In the genomic region with DNA sequence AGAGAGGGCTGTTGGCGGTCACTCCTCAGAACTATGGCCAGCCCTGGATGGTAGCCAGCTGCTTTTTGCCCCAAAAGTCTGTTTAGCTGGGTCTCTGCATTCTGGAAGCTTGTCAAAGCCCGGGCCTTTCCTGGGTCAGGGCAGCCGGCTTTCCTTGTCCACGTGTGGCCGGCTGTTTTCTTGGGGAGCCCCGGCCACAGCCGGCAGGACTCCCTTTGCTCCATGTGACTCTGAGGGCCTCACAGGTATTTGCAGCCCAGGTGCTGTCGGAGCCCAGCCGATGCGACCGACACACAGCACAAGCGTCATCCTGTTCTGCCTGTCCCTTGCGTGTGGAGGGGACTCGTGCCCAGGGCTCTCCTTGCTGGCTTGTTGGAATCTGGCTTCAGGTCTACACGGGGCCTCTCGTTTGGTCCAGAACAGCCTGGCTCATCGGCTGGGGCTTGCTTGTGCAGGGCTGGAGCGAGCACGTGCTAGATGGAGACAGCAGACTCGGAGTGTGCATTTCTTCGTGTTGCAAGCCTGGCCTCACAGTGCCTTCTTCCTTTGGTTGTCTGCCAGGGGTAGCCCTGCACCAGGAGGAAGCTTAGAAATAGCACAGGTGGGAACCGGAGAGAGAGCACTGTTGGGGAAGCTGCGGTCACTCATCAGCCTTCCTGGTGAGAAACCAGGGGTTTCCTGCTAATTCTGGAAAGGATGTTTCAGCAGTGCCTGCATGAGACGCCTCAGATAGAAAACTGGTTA, we compare ENCODE assay signal across 16 cellular contexts. TPM values are rescaled to one million over a fixed set of nuclear protein-coding genes. Genes with fewer than 3 reads are reported as not detected.
DNase-seq lines count a peak whose midpoint lies in the region; ATAC-seq and TF ChIP-seq lines count a peak whose summit lies in the region.
"Had no signal": no experiment of that assay in that cellular context is flagged by ENCODE, and none has a peak within 500 bp of the region (broad histone marks: within the 10 kb centered on the region; RNA-seq: fewer than 3 reads in every experiment).

No MANE protein-coding gene starts in this region.

- H3K18ac ChIP-seq in IMR-90 (ENCODE audit: low read depth, low read length): no peak overlapping the region

- no peaks in the 10 kb centered on the region for H4K20me1 ChIP-seq in IMR-90 (ENCODE audit: insufficient read depth, low read length)

- peak overlapping the region in 1 of 2 experiments; percentile 60; a peak in 1 of 4 replicates for H4K8ac ChIP-seq in IMR-90 (ENCODE audit: low read depth in 2 of 2, low read length in 2 of 2)

- no peak for DNase-seq in IMR-90
- DNase-seq in left lobe of liver (ENCODE audit: low spot score): peak; percentile 68
- peak in 24 of 49 donors; percentile 15 to 66 (median 34) for DNase-seq in substantia nigra (lab: John Stamatoyannopoulos, UW)
- DNase-seq in stimulated activated CD4-positive, alpha-beta T cell treated with anti-CD3 and anti-CD28 coated beads, Interleukin-15, amount 100 ng/mL, for 24 hours: no peak
- DNase-seq in NOMO-1 treated with DMSO at 0.1 percent for 48 hours (lab: John Stamatoyannopoulos, UW; ENCODE audit: unreplicated experiment): no peak
- DNase-seq: activated naive CD8-positive, alpha-beta T cell treated with anti-CD3 and anti-CD28 coated beads, Interleukin-2, amount 10 ng/mL, durations not matched to agents 7 days and 5 days; erythroblast; mesendoderm; NCI-H1092; NCI-H226; pancreas had no signal

- no peak overlapping the region for H3K23ac ChIP-seq in IMR-90 (ENCODE audit: low read depth, low read length)

- no peak overlapping the region for H3K14ac ChIP-seq in IMR-90 (replicated peaks; ENCODE audit: low read depth, low read length)

- H3K79me1 ChIP-seq in IMR-90 (ENCODE audit: low read depth in 1 of 2, low read length in 2 of 2): peaks cover 17 to 49% of the 10 kb centered on the region in 2 experiments

- intact Hi-C loops in IMR-90 (cut with micrococcal nuclease): no loop called here

- H3K9ac ChIP-seq in IMR-90 (ENCODE audit: low read depth, low read length): no peak overlapping the region

- 76% methylated on average over 22 of the region's 24 CpGs; no CpG with 5 or more reads in 1 of the 2 experiments for WGBS in IMR-90 (ENCODE audit: extremely low coverage in 2 of 2, insufficient read length in 1 of 2), 2 experiments

- peak overlapping the region; percentile 78; the same call in 1 of the 2 replicates for H3K4ac ChIP-seq in IMR-90 (ENCODE audit: low read depth, low read length)

- in situ Hi-C loops in IMR-90 (cut with MboI; ENCODE audit: low sequenced_read_pairs): no loop called here

- no peaks in the 10 kb centered on the region for H3K27me3 ChIP-seq in IMR-90 (ENCODE audit: control insufficient read depth, insufficient read depth, low read length)
- H3K27me3 ChIP-seq: pancreas had no signal

- no peak for TF ChIP-seq RAD21 in IMR-90 (IDR thresholded peaks at IDR 0.05; ENCODE audit: low read length)

- POLR2A ChIA-PET in IMR-90 (lab: Charles Lee; ENCODE audit: unreplicated experiment): no interaction called here

- H2AK9ac ChIP-seq in IMR-90 (replicated peaks; ENCODE audit: low read depth, low read length, poor library complexity): no peak overlapping the region

- H2AK5ac ChIP-seq in IMR-90 (ENCODE audit: low read depth, low read length): peak overlapping the region; percentile 27; the same call in 1 of the 2 replicates

- H3K9me3 ChIP-seq in IMR-90 (ENCODE audit: control insufficient read depth, insufficient read depth, low read length): peaks cover 7% of the 10 kb centered on the region
- H3K9me3 ChIP-seq: pancreas had no signal

- H3K9me1 ChIP-seq in IMR-90 (ENCODE audit: insufficient read depth, low read length): peaks cover 23% of the 10 kb centered on the region

- no TSS peak for BruUV-seq in IMR-90 (replicated peaks; lab: Mats Ljungman, UMichigan)

- no peak overlapping the region for H3K4me2 ChIP-seq in IMR-90 (ENCODE audit: low read depth, low read length)

- no peak overlapping the region for H2BK5ac ChIP-seq in IMR-90 (ENCODE audit: low read depth, low read length, poor library complexity, severe bottlenecking)

- no peak overlapping the region for H3K56ac ChIP-seq in IMR-90 (ENCODE audit: extremely low read depth, insufficient read depth, low read length)

- ATAC-seq in IMR-90 (ENCODE audit: low read depth) (no peak), left lobe of liver (peak; percentile 27), GM18505 (IDR thresholded peaks at IDR 0.05; ENCODE audit: unreplicated experiment) (no peak)
- ATAC-seq: activated CD4-positive, CD25-positive, alpha-beta regulatory T cell treated with anti-CD3 and anti-CD28 coated beads, Interleukin-2, amount 50 U/mL, for 24 hours; pancreas; SK-N-SH treated with all-trans-retinoic acid at 6 μM for 48 hours had no signal

- no peak overlapping the region for H2BK15ac ChIP-seq in IMR-90 (ENCODE audit: low read depth, low read length)

- H3K36me3 ChIP-seq in IMR-90 (ENCODE audit: control insufficient read depth, insufficient read depth, low read length): peaks cover 67% of the 10 kb centered on the region

- peaks cover 28% of the 10 kb centered on the region for H3K4me1 ChIP-seq in IMR-90 (ENCODE audit: control insufficient read depth, insufficient read depth, low read length)

- H2BK120ac ChIP-seq in IMR-90 (ENCODE audit: low read depth, low read length): 0 out of 2 replicates have a peak overlapping the region, but pooled peaks have one; percentile 21

- H2AFZ ChIP-seq in IMR-90 (replicated peaks; ENCODE audit: low read length, poor library complexity): no peak overlapping the region

- no peak overlapping the region for H3K27ac ChIP-seq in IMR-90 (ENCODE audit: insufficient read depth, low read length)
- peak overlapping the region; percentile 96 for H3K27ac ChIP-seq in VCaP
- peak overlapping the region; percentile 65 for H3K27ac ChIP-seq in substantia nigra (ENCODE audit: low read depth, low read length, poor library complexity, severe bottlenecking)
- H3K27ac ChIP-seq: pancreas had no signal

- TF ChIP-seq CTCF in IMR-90 (conservative IDR thresholded peaks at IDR 0.05; ENCODE audit: low read depth, low read length) (no peak), VCaP (conservative IDR thresholded peaks at IDR 0.05) (no peak)

- dilution Hi-C loops in IMR-90 (cut with HindIII; ENCODE audit: low sequenced_read_pairs, unreplicated experiment): no loop called here

- H4K91ac ChIP-seq in IMR-90 (ENCODE audit: insufficient read depth, low read depth, low read length): peak overlapping the region; percentile 51

- no peak overlapping the region for H4K5ac ChIP-seq in IMR-90 (ENCODE audit: low read depth, low read length)

- H3K4me3 ChIP-seq in IMR-90 (ENCODE audit: insufficient read depth, low read depth, low read length): no peak overlapping the region
- H3K4me3 ChIP-seq: pancreas had no signal

- peak overlapping the region; percentile 49; the same call in 1 of the 2 replicates for H2BK20ac ChIP-seq in IMR-90 (ENCODE audit: low read depth, low read length)

- CTCF ChIA-PET in IMR-90 (lab: Yijun Ruan, JAX): no interaction called here

- TF ChIP-seq POLR2A in IMR-90 (IDR thresholded peaks at IDR 0.05; ENCODE audit: low read depth, low read length) (no peak), GM18505 (IDR thresholded peaks at IDR 0.05; ENCODE audit: borderline replicate concordance, extremely low read depth, insufficient read depth, insufficient read length) (no peak)

TF ChIP-seq in IMR-90, 13 proteins besides CTCF, POLR2A, EP300 and RAD21:
- TF ChIP-seq CEBPB (IDR thresholded peaks at IDR 0.05; ENCODE audit: low read depth, low read length) (no peak), MAFK (IDR thresholded peaks at IDR 0.05; ENCODE audit: low read depth, low read length) (no peak), NFE2L2 (IDR thresholded peaks at IDR 0.05; ENCODE audit: low read depth, low read length) (no peak), RFX5 (IDR thresholded peaks at IDR 0.05; ENCODE audit: low read depth, low read length) (no peak), SMC3 (IDR thresholded peaks at IDR 0.05; ENCODE audit: low read depth, low read length) (no peak), RCOR1 (IDR thresholded peaks at IDR 0.05; ENCODE audit: insufficient replicate concordance, low read length) (no peak), MXI1 (IDR thresholded peaks at IDR 0.05; ENCODE audit: borderline replicate concordance, low read depth, low read length) (no peak), BHLHE40 (IDR thresholded peaks at IDR 0.05; ENCODE audit: low read depth, low read length) (no peak), CHD1 (IDR thresholded peaks at IDR 0.05; ENCODE audit: low read depth, low read length) (no peak), MAZ (IDR thresholded peaks at IDR 0.05; ENCODE audit: borderline replicate concordance, low read depth, low read length) (no peak), FOS (IDR thresholded peaks at IDR 0.05; ENCODE audit: low read depth, low read length) (no peak)
- TF ChIP-seq, protein P1, sequence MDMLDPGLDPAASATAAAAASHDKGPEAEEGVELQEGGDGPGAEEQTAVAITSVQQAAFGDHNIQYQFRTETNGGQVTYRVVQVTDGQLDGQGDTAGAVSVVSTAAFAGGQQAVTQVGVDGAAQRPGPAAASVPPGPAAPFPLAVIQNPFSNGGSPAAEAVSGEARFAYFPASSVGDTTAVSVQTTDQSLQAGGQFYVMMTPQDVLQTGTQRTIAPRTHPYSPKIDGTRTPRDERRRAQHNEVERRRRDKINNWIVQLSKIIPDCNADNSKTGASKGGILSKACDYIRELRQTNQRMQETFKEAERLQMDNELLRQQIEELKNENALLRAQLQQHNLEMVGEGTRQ (IDR thresholded peaks at IDR 0.05; ENCODE audit: low read depth, low read length): no peak
- TF ChIP-seq, protein P2, sequence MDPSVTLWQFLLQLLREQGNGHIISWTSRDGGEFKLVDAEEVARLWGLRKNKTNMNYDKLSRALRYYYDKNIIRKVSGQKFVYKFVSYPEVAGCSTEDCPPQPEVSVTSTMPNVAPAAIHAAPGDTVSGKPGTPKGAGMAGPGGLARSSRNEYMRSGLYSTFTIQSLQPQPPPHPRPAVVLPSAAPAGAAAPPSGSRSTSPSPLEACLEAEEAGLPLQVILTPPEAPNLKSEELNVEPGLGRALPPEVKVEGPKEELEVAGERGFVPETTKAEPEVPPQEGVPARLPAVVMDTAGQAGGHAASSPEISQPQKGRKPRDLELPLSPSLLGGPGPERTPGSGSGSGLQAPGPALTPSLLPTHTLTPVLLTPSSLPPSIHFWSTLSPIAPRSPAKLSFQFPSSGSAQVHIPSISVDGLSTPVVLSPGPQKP (IDR thresholded peaks at IDR 0.05; ENCODE audit: borderline replicate concordance, low read depth, low read length): no peak
TF ChIP-seq in IMR-90: peak in this region for 0.

RNA-seq across cellular contexts. Expression of a gene that starts 51.4 kb away (rescaled TPM):
- total RNA-seq in IMR-90 (2012; rRNA removed) (not detected in 2 replicates), left lobe of liver (not detected)
- not detected in 2 replicates for polyA plus RNA-seq in IMR-90 (2012; rRNA removed)
- polyA plus RNA-seq in IMR-90 (2012; cell fraction: cytosol; rRNA removed): not detected in 2 replicates
- polyA plus RNA-seq in IMR-90 (2012; cell fraction: nucleus; rRNA removed; ENCODE audit: low replicate concordance): not detected in 2 replicates
- total RNA-seq: activated naive CD8-positive, alpha-beta T cell treated with anti-CD3 and anti-CD28 coated beads, Interleukin-2, amount 10 ng/mL, durations not matched to agents 7 days and 5 days; HT1080 had no signal
